ENCODE assay signal across 9 cellular contexts in genomic region chr15:90557147-90557546, GRCh38. TPM values are rescaled to one million over a fixed set of nuclear protein-coding genes. Genes with fewer than 3 reads are reported as not detected.
DNase-seq lines count a peak whose midpoint lies in the region; ATAC-seq and TF ChIP-seq lines count a peak whose summit lies in the region.
"Had no signal": no experiment of that assay in that cellular context is flagged by ENCODE, and none has a peak within 500 bp of the region (broad histone marks: within the 10 kb centered on the region; RNA-seq: fewer than 3 reads in every experiment).

No MANE protein-coding gene starts in this region.

- peaks cover 24% of the 10 kb centered on the region for H3K36me3 Mint-ChIP-seq in nephron (ENCODE audit: low read depth)

- H3K4me3 Mint-ChIP-seq in nephron = peak overlapping the region in 2 of 3 experiments; percentile 28 to 31

- H3K27me3 ChIP-seq in left ventricle myocardium inferior (ENCODE audit: low read depth) = no peaks in the 10 kb centered on the region
- no peaks in the 10 kb centered on the region for H3K27me3 ChIP-seq in breast epithelium
- H3K27me3 ChIP-seq in aorta (ENCODE audit: control insufficient read depth in 1 of 2, insufficient read depth in 2 of 2, low read length in 1 of 2) = no peaks in the 10 kb centered on the region

- H3K4me1 ChIP-seq in left ventricle myocardium inferior (peaks cover 97% of the 10 kb centered on the region), breast epithelium (peaks cover 7 to 18% of the 10 kb centered on the region in 2 donors), aorta (ENCODE audit: control insufficient read depth in 1 of 2, insufficient read depth in 2 of 2, low read length in 2 of 2) (peaks cover 7 to 9% of the 10 kb centered on the region in 2 donors)

- DNase-seq in left ventricle myocardium inferior (no peak), left cardiac atrium (no peak), breast epithelium (ENCODE audit: low spot score in 2 of 2) (no peak), aorta (no peak), NCI-H2081 (lab: John Stamatoyannopoulos, UW) (no peak), lower leg skin (ENCODE audit: low spot score in 2 of 2) (no peak)
- DNase-seq: DND-41 had no signal

- ATAC-seq in left cardiac atrium = no peak
- no peak for ATAC-seq in aorta (ENCODE audit: low FRiP score)
- no peak for ATAC-seq in HG03097 (IDR thresholded peaks at IDR 0.05; ENCODE audit: low FRiP score, unreplicated experiment)

- H3K36me3 ChIP-seq in left ventricle myocardium inferior = no peaks in the 10 kb centered on the region
- no peaks in the 10 kb centered on the region for H3K36me3 ChIP-seq in breast epithelium
- H3K36me3 ChIP-seq in aorta (ENCODE audit: control insufficient read depth in 1 of 2, insufficient read depth in 2 of 2, low read length in 1 of 2) = no peaks in the 10 kb centered on the region

- intact Hi-C loops in left ventricle myocardium inferior (cut with micrococcal nuclease) (no loop called here), left cardiac atrium (cut with DNase I) (no loop called here), breast epithelium (cut with DNase I; ENCODE audit: low total_unique reads) (no loop called here), aorta (cut with DNase I) (loop anchor here (5.0 kb wide), 2 partner anchors 40 to 55 kb away; no protein-coding TSS in a partner anchor), lower leg skin (cut with DNase I; ENCODE audit: low total_unique reads) (no loop called here)

- H3K27ac ChIP-seq in left ventricle myocardium inferior (replicated peaks) = peak overlapping the region; percentile 93
- H3K27ac ChIP-seq in breast epithelium = peak overlapping the region; percentile 74 to 89
- peak overlapping the region; percentile 91 for H3K27ac ChIP-seq in aorta (ENCODE audit: low read depth in 1 of 2, low read length in 2 of 2)

- TF ChIP-seq CTCF in left ventricle myocardium inferior (IDR thresholded peaks at IDR 0.05; ENCODE audit: borderline replicate concordance) (no peak), breast epithelium (IDR thresholded peaks at IDR 0.05) (no peak), nephron (IDR thresholded peaks at IDR 0.05; ENCODE audit: unreplicated experiment in 3 of 3) (no peak), lower leg skin (IDR thresholded peaks at IDR 0.05) (no peak)

- TF ChIP-seq POLR2A in breast epithelium (IDR thresholded peaks at IDR 0.05) = no peak
- no peak for TF ChIP-seq POLR2A in lower leg skin (IDR thresholded peaks at IDR 0.05)

- no peaks in the 10 kb centered on the region for H3K9me3 Mint-ChIP-seq in nephron

- peak overlapping the region; percentile 83 to 88 (median 86) for H3K27ac Mint-ChIP-seq in nephron

- peaks cover 77% of the 10 kb centered on the region for H3K4me1 Mint-ChIP-seq in nephron

- peak overlapping the region; percentile 34 for H3K4me3 ChIP-seq in left ventricle myocardium inferior
- no peak overlapping the region for H3K4me3 ChIP-seq in breast epithelium
- no peak overlapping the region for H3K4me3 ChIP-seq in aorta (ENCODE audit: low read length in 2 of 2)
- H3K4me3 ChIP-seq in lower leg skin (ENCODE audit: low read depth, poor library complexity, severe bottlenecking) = no peak overlapping the region

- WGBS in aorta, 2 donors = 13 to 19% methylated on average over 7 of the region's 7 CpGs
- 57 to 77% methylated on average over 7 of the region's 7 CpGs for WGBS in lower leg skin, 2 donors

- no peaks in the 10 kb centered on the region for H3K27me3 Mint-ChIP-seq in nephron (ENCODE audit: low read depth)

- H3K9me3 ChIP-seq in left ventricle myocardium inferior (replicated peaks) (no peaks in the 10 kb centered on the region), breast epithelium (no peaks in the 10 kb centered on the region), aorta (ENCODE audit: control insufficient read depth, low read length) (no peaks in the 10 kb centered on the region)

RNA-seq across cellular contexts. Expression of gene CRTC3, which starts 27.4 kb away (rescaled TPM):
- 24.1 TPM for total RNA-seq in left ventricle myocardium inferior
- total RNA-seq in left cardiac atrium = 10 to 100 TPM; 23.1 to 29.4 TPM
- 10 to 100 TPM; 29.4 to 40.6 (median 36.2) TPM for total RNA-seq in breast epithelium
- 10 to 100 TPM; 60.8 to 82.2 TPM for total RNA-seq in aorta
- 10 to 100 TPM; 12.9 to 27.2 TPM for polyA plus RNA-seq in aorta
- total RNA-seq in lower leg skin = 10 to 100 TPM; 27.3 to 32.5 (median 28.9) TPM

Comparison
In these comparisons a context has a peak if more than half of its experiments do, and no peak if none do; other contexts are left out.
1. intact Hi-C loops: an anchor here in aorta (5.0 kb wide); none called in left ventricle myocardium inferior, left cardiac atrium, breast epithelium and lower leg skin.